Comparison of ENCODE assay signal across 19 cellular contexts in the genomic region with DNA sequence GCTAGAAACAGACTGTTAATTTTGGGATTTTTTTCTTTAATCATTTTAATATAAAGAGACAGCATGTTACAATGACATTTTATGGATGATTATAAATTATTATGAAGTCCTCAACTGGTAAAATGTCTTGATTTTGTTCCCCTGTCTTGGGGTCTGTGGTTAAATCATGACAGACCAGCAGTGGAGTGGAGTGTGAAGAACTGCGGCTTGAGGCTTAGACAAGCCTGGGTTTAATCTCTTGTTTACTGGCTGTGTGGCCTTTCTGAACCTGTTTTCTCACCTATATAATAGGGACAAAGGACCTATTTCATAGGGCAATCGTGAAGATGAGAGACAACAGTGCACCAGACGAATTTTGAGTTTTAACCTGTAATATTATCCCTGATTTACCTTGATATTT. TPM values are rescaled to one million over a fixed set of nuclear protein-coding genes. Genes with fewer than 3 reads are reported as not detected.
A peak's percentile ranks its signal among the peaks of the same experiment; 100 is the strongest.
DNase-seq lines count a peak whose midpoint lies in the region; ATAC-seq, FAIRE-seq and TF ChIP-seq lines count a peak whose summit lies in the region.
"Had no signal": no experiment of that assay in that cellular context is flagged by ENCODE, and none has a peak within 500 bp of the region (broad histone marks: within the 10 kb centered on the region; RNA-seq: fewer than 3 reads in every experiment).

No MANE protein-coding gene starts in this region.

- no peaks in the 10 kb centered on the region for H3K36me3 Mint-ChIP-seq in immature natural killer cell
- H3K36me3 Mint-ChIP-seq: CD4-positive, CD25-positive, alpha-beta regulatory T cell had no signal

- DNase-seq in GM12878 (ENCODE audit: low read depth, low spot score): no peak
- DNase-seq in immature natural killer cell: peak; percentile 41 to 65 (median 54)
- DNase-seq in dorsolateral prefrontal cortex: no peak
- DNase-seq in sciatic nerve (ENCODE audit: low spot score): no peak
- DNase-seq: C1 segment of cervical spinal cord; Caco-2; CD4-positive, CD25-positive, alpha-beta regulatory T cell; DMS153; DMS79; GDM1; H9 had no signal

- RAD21 ChIA-PET in GM12878 (lab: Charles Lee; ENCODE audit: unreplicated experiment): no interaction called here

- 33% methylated on average over 3 of the region's 3 CpGs for WGBS in GM12878 (ENCODE audit: insufficient coverage, insufficient replicate concordance, low lambda C conversion rate, missing lambda C conversion rate)

- CTCF ChIA-PET in GM12878 (lab: Yijun Ruan, JAX): interaction anchor here (0.6 kb wide), 1 partner anchor 48 kb away, joined by 3 read pairs; no protein-coding TSS in a partner anchor

- no peak for TF ChIP-seq POLR2A in GM12878 (IDR thresholded peaks at IDR 0.05; ENCODE audit: low read depth, low read length)

- no peak overlapping the region for H3K27ac Mint-ChIP-seq in immature natural killer cell
- H3K27ac Mint-ChIP-seq: B cell, H9, IgD-negative memory B cell had no signal

- H2AFZ ChIP-seq in OCI-LY1 (ENCODE audit: low read length) (no peak overlapping the region), GM12878 (ENCODE audit: control insufficient read depth, low read depth, low read length) (no peak overlapping the region)

- H3K4me1 ChIP-seq in BLaER1: peaks cover 68% of the 10 kb centered on the region
- H3K4me1 ChIP-seq in OCI-LY1 (ENCODE audit: insufficient read depth, low read length, severe bottlenecking): peaks cover 100% of the 10 kb centered on the region
- peaks cover 17% of the 10 kb centered on the region for H3K4me1 ChIP-seq in GM12878 (ENCODE audit: control insufficient read depth, insufficient read depth, low read length)

- H3K4me3 ChIP-seq in BLaER1 (no peak overlapping the region), OCI-LY1 (ENCODE audit: low read depth, low read length, poor library complexity, severe bottlenecking) (no peak overlapping the region), GM12878 (no peak overlapping the region), dorsolateral prefrontal cortex (peak overlapping the region in 1 of 59 donors; percentile 10)

- TF ChIP-seq CTCF in OCI-LY1 (IDR thresholded peaks at IDR 0.05; ENCODE audit: low read length): no peak
- no peak for TF ChIP-seq CTCF in GM12878 (IDR thresholded peaks at IDR 0.05 in 2 of 3, conservative IDR thresholded peaks at IDR 0.05 in 1 of 3; ENCODE audit: control insufficient read depth in 2 of 3, extremely low read depth in 1 of 3, insufficient read depth in 1 of 3, low read depth in 3 of 3, low read length in 3 of 3)
- no peak for TF ChIP-seq CTCF in dorsolateral prefrontal cortex (IDR thresholded peaks at IDR 0.05 in 54 of 56, conservative IDR thresholded peaks at IDR 0.05 in 2 of 56; ENCODE audit: low read depth in 1 of 56, partially characterized antibody in 56 of 56)

- H3K9ac ChIP-seq in BLaER1 (no peak overlapping the region), OCI-LY1 (ENCODE audit: low read length) (no peak overlapping the region; the same call in 1 of the 2 replicates), GM12878 (ENCODE audit: control insufficient read depth, insufficient read depth, low read length) (no peak overlapping the region)

- intact Hi-C loops in GM12878 (cut with micrococcal nuclease; ENCODE audit: unreplicated experiment) (no loop called here), dorsolateral prefrontal cortex (cut with DNase I) (no loop called here), sciatic nerve (cut with DNase I) (no loop called here)

- no TSS peak for BruUV-seq in GM12878 (replicated peaks; lab: Mats Ljungman, UMichigan)

- H3K4me3 Mint-ChIP-seq in immature natural killer cell: no peak overlapping the region
- H3K4me3 Mint-ChIP-seq: B cell, H9, IgD-negative memory B cell had no signal

- H3K9me3 Mint-ChIP-seq in immature natural killer cell: no peaks in the 10 kb centered on the region
- H3K9me3 Mint-ChIP-seq: CD4-positive, CD25-positive, alpha-beta regulatory T cell; H9; IgD-negative memory B cell had no signal

- H3F3A ChIP-seq in OCI-LY1 (ENCODE audit: insufficient read depth, low read length): peaks cover 8% of the 10 kb centered on the region

- H3K36me3 ChIP-seq in BLaER1: no peaks in the 10 kb centered on the region
- H3K36me3 ChIP-seq in OCI-LY1 (ENCODE audit: insufficient read depth, low read length): no peaks in the 10 kb centered on the region
- no peaks in the 10 kb centered on the region for H3K36me3 ChIP-seq in GM12878 (ENCODE audit: control insufficient read depth in 2 of 2, insufficient read depth in 2 of 2, low read length in 1 of 2)

- POLR2A ChIA-PET in GM12878 (lab: Charles Lee): no interaction called here

- H4K20me1 ChIP-seq in BLaER1: no peaks in the 10 kb centered on the region
- H4K20me1 ChIP-seq in OCI-LY1 (ENCODE audit: insufficient read depth, low read length): no peaks in the 10 kb centered on the region
- no peaks in the 10 kb centered on the region for H4K20me1 ChIP-seq in GM12878 (ENCODE audit: control insufficient read depth, insufficient read depth)

- H3K4me2 ChIP-seq in BLaER1 (peak overlapping the region; percentile 17; the same call in 1 of the 2 replicates), OCI-LY1 (ENCODE audit: low read length) (no peak overlapping the region; the same call in 1 of the 2 replicates), GM12878 (ENCODE audit: control insufficient read depth, insufficient read depth) (no peak overlapping the region)

- H3K27me3 Mint-ChIP-seq in immature natural killer cell (ENCODE audit: low read depth in 3 of 3): peaks cover 22 to 52% (median 24%) of the 10 kb centered on the region in 3 donors
- H3K27me3 Mint-ChIP-seq: B cell had no signal

- no peak for TF ChIP-seq EP300 in GM12878 (IDR thresholded peaks at IDR 0.05; ENCODE audit: borderline replicate concordance in 1 of 2, control insufficient read depth in 1 of 2, low read depth in 2 of 2, low read length in 2 of 2)

- H3K27ac ChIP-seq in BLaER1 (no peak overlapping the region), OCI-LY1 (ENCODE audit: low read depth, low read length, poor library complexity, severe bottlenecking) (peak overlapping the region; percentile 98), GM12878 (ENCODE audit: control insufficient read depth, insufficient read depth) (no peak overlapping the region), dorsolateral prefrontal cortex (peak overlapping the region in 3 of 59 donors; percentile 1 to 55 (median 48))

- no peaks in the 10 kb centered on the region for H3K9me3 ChIP-seq in BLaER1
- no peaks in the 10 kb centered on the region for H3K9me3 ChIP-seq in OCI-LY1 (ENCODE audit: low read length)
- no peaks in the 10 kb centered on the region for H3K9me3 ChIP-seq in GM12878 (replicated peaks; ENCODE audit: control insufficient read depth, insufficient read depth, low read length)
- H3K9me3 ChIP-seq: Caco-2 had no signal

- no peak for TF ChIP-seq RAD21 in GM12878 (IDR thresholded peaks at IDR 0.05; ENCODE audit: insufficient read depth, low read depth, low read length)

- H3K27me3 ChIP-seq in BLaER1 (no peaks in the 10 kb centered on the region), OCI-LY1 (ENCODE audit: insufficient read depth, low read length) (no peaks in the 10 kb centered on the region), GM12878 (replicated peaks in 1 of 2; ENCODE audit: control insufficient read depth in 2 of 2, insufficient read depth in 2 of 2, low read length in 1 of 2) (peaks cover 0 to 3% of the 10 kb centered on the region in 2 experiments; a peak in 1 of 4 replicates), dorsolateral prefrontal cortex (no peaks in the 10 kb centered on the region)

- ATAC-seq in GM12878: no peak
- ATAC-seq in HG02884 (IDR thresholded peaks at IDR 0.05; ENCODE audit: unreplicated experiment): no peak
- no peak for ATAC-seq in sciatic nerve
- ATAC-seq: HepG2 had no signal

- H3K4me1 Mint-ChIP-seq in immature natural killer cell: peaks cover 9 to 20% of the 10 kb centered on the region in 2 donors

- in situ Hi-C loops in GM12878 (cut with MboI): no loop called here

- SMC1A ChIA-PET in GM12878 (lab: Charles Lee; ENCODE audit: uncharacterized antibody, unreplicated experiment): interaction anchor here (1.1 kb wide), 1 partner anchor 9 kb away, joined by 3 read pairs; no protein-coding TSS in a partner anchor

- FAIRE-seq in GM12878 (lab: Jason Lieb, UNC): no peak
- FAIRE-seq: H1, HepG2 had no signal

- H3K79me2 ChIP-seq in OCI-LY1 (ENCODE audit: insufficient read depth, low read length) (no peaks in the 10 kb centered on the region), GM12878 (ENCODE audit: control insufficient read depth, insufficient read depth, low read length) (no peaks in the 10 kb centered on the region)

- no peaks in the 10 kb centered on the region for H3K9me2 ChIP-seq in OCI-LY1 (ENCODE audit: low read depth, low read length)

RNA-seq across cellular contexts. Expression of gene UMODL1, which starts 1.8 kb away (rescaled TPM):
- 0.51 and 0.65 TPM in 2 replicates for total RNA-seq in GM12878 (2013; cell fraction: nucleolus; rRNA removed)
- 0.11 TPM in 1 of 2 replicates, not detected in the other for total RNA-seq in GM12878 (2014; rRNA removed)
- total RNA-seq in GM12878 (2014; rRNA removed; fragmentation: Illumina TruSeq; extraction: Trizol): not detected in 2 replicates
- 0.05 TPM in 1 of 2 replicates, not detected in the other for total RNA-seq in GM12878 (2021)
- not detected for polyA plus RNA-seq in GM12878 (2011; ENCODE audit: low read depth)
- 0.03 and 0.10 TPM in 2 replicates for polyA plus RNA-seq in GM12878 (2011; rRNA removed)
- 0.01 and 0.08 TPM in 2 replicates for polyA plus RNA-seq in GM12878 (2011; cell fraction: cytosol; rRNA removed)
- 0.09 and 0.13 TPM in 2 replicates for polyA plus RNA-seq in GM12878 (2011; cell fraction: nucleus; rRNA removed)
- 0.11 TPM in 1 of 2 replicates, not detected in the other for polyA plus RNA-seq in GM12878 (2012)
- 0.01 TPM in 1 of 2 replicates, not detected in the other for polyA plus RNA-seq in GM12878 (2014; fragmentation: Illumina TruSeq; extraction: Trizol)
- polyA plus RNA-seq in GM12878 (2014; fragmentation: Nextera tagmentation; extraction: Ambion mirVana): not detected
- 0.03 TPM in 1 of 2 replicates, not detected in the other for polyA plus RNA-seq in GM12878 (2014; rRNA removed)
- polyA plus RNA-seq in GM12878 (2016; fragmentation: Nextera tagmentation; extraction: Ambion mirVana): not detected
- not detected in 2 replicates for polyA minus RNA-seq in GM12878 (2011; rRNA and poly(A)+ RNA removed)
- not detected in 2 replicates for polyA minus RNA-seq in GM12878 (2011; cell fraction: cytosol; rRNA and poly(A)+ RNA removed)
- polyA minus RNA-seq in GM12878 (2011; cell fraction: nucleus; rRNA and poly(A)+ RNA removed): not detected in 2 replicates
- not detected for polyA plus RNA-seq in immature natural killer cell
- total RNA-seq in dorsolateral prefrontal cortex: 1 to 10 TPM in 29 of 120 experiments, under 1 TPM in 86, not detected in 5; 0.11 to 2.3 (median 0.59) TPM
- not detected for total RNA-seq in sciatic nerve
- total RNA-seq: A172, H1, H9, HepG2 had no signal
- polyA plus RNA-seq: H1, HepG2 had no signal

RNA-seq across cellular contexts. Expression of gene ZBTB21, which starts 59.2 kb away (rescaled TPM):
- 28.7 and 28.9 TPM in 2 replicates for total RNA-seq in GM12878 (2013; cell fraction: nucleolus; rRNA removed)
- total RNA-seq in GM12878 (2014; rRNA removed) (8.5 and 9.8 TPM in 2 replicates), GM12878 (2014; rRNA removed; fragmentation: Illumina TruSeq; extraction: Trizol) (13.1 and 13.4 TPM in 2 replicates), GM12878 (2021) (17.9 and 21.6 TPM in 2 replicates), dorsolateral prefrontal cortex (10 to 100 TPM; 17.2 to 47.7 (median 24.6) TPM), sciatic nerve (27.3 TPM)
- 6.1 TPM for polyA plus RNA-seq in GM12878 (2011; ENCODE audit: low read depth)
- polyA plus RNA-seq in GM12878 (2011; rRNA removed) (9.1 and 9.6 TPM in 2 replicates), GM12878 (2014; fragmentation: Illumina TruSeq; extraction: Trizol) (12.6 and 12.7 TPM in 2 replicates), GM12878 (2014; fragmentation: Nextera tagmentation; extraction: Ambion mirVana) (1 to 10 TPM; 1.8 to 2.3 TPM), GM12878 (2014; rRNA removed) (6.3 and 7.0 TPM in 2 replicates), GM12878 (2016; fragmentation: Nextera tagmentation; extraction: Ambion mirVana) (10 to 100 TPM; 11.3 to 13.9 TPM), immature natural killer cell (1 to 10 TPM; 1.3 to 4.1 (median 2.2) TPM)
- 5.7 and 11.2 TPM in 2 replicates for polyA plus RNA-seq in GM12878 (2011; cell fraction: cytosol; rRNA removed)
- polyA plus RNA-seq in GM12878 (2011; cell fraction: nucleus; rRNA removed): 12.9 and 18.3 TPM in 2 replicates
- polyA plus RNA-seq in GM12878 (2012): 9.1 and 9.6 TPM in 2 replicates
- polyA minus RNA-seq in GM12878 (2011; rRNA and poly(A)+ RNA removed): 14.7 and 15.7 TPM in 2 replicates
- polyA minus RNA-seq in GM12878 (2011; cell fraction: cytosol; rRNA and poly(A)+ RNA removed): 6.4 and 8.6 TPM in 2 replicates
- 10.8 and 12.8 TPM in 2 replicates for polyA minus RNA-seq in GM12878 (2011; cell fraction: nucleus; rRNA and poly(A)+ RNA removed)

Comparison
In these comparisons a context has a peak if more than half of its experiments do, and no peak if none do; other contexts are left out.
1. DNase-seq: peak in immature natural killer cell (3 of 3); none in GM12878 (single experiment), dorsolateral prefrontal cortex (0 of 10) and sciatic nerve (single experiment).